1 cellular context compared by ENCODE assay signal in genomic region chr9:76751011-76751410, GRCh38.
TF ChIP-seq lines count a peak whose summit lies in the region.

No MANE protein-coding gene starts in this region.

TF ChIP-seq in HepG2, 621 proteins besides CTCF, POLR2A, EP300 and RAD21:
- TF ChIP-seq ZEB1 (IDR thresholded peaks at IDR 0.05; ENCODE audit: insufficient replicate concordance, low read depth) (no peak), ZMAT3 (CRISPR knock-in tag; conservative IDR thresholded peaks at IDR 0.05) (no peak), RCOR2 (CRISPR knock-in tag; IDR thresholded peaks at IDR 0.05) (no peak), CERS6 (CRISPR knock-in tag; IDR thresholded peaks at IDR 0.05) (no peak)
TF ChIP-seq in HepG2: peak in this region for 0.
